Comparison of ENCODE assay signal across 29 cellular contexts in the genomic region with DNA sequence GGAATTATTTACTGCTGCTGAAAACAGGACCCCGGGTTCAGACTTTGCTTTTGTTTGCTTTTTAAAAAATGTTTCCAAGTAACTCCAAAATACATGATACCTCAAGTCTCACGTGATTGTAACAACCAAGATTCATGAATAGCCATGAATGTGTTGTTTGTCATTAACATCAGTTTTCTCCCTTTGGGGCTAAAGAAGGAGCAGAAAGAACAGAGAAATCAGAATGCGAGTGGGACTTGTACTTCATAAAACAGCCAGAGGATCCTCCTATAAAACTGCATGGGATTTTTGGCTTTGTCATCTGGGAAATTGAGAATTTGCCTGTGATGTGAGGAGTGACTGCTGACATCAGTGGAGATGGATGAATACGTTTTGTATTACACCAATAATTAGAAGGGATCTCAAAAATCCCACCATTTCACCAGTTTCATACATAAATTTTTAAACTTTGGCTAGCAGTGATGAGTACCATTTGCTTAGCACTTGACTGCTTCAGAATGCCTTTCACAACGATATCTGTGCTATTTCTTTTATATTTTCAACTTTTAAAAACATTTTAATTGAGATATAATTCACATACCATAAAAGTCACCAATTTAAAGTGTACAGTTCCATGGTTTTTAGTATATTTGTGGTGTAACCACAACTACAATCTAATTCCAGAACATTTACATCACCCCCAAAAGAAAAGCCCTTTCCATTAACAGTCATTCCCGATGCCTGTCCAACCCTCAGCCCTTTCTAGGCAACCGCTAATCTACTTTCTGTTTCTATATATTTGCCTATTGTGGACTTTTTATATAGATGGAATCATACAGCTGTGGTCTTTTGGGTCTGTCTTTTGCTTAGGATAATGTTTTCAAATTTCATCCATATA.
A peak's percentile ranks its signal among the peaks of the same experiment; 100 is the strongest.
DNase-seq lines count a peak whose midpoint lies in the region; ATAC-seq and TF ChIP-seq lines count a peak whose summit lies in the region.
"Had no signal": no experiment of that assay in that cellular context is flagged by ENCODE, and none has a peak within 500 bp of the region (broad histone marks: within the 10 kb centered on the region; RNA-seq: fewer than 3 reads in every experiment).

No MANE protein-coding gene starts in this region.

- H3K27me3 Mint-ChIP-seq in Caco-2 (ENCODE audit: insufficient read depth, unreplicated experiment) (no peaks in the 10 kb centered on the region), nephron (ENCODE audit: low read depth) (no peaks in the 10 kb centered on the region)
- no peaks in the 10 kb centered on the region for H3K27me3 Mint-ChIP-seq in activated T-helper 2 cell treated with anti-CD3 and anti-CD28 coated beads, Interferon-gamma antibody, Interleukin-2, Interleukin-4, amounts not matched to agents 10 μg/mL and 5 μg/mL and 100 μg/mL, durations not matched to agents 14 hours and 24 hours and 36 hours (ENCODE audit: low read depth)
- H3K27me3 Mint-ChIP-seq: T-helper 17 cell had no signal

- H3K9me3 ChIP-seq in Caco-2, result peaks cover 6% of the 10 kb centered on the region; the same call in 1 of the 2 replicates
- H3K9me3 ChIP-seq: esophagus squamous epithelium, left lung, MG63, SK-N-SH, upper lobe of right lung had no signal

- intact Hi-C loops in Caco-2 (cut with micrococcal nuclease; ENCODE audit: unreplicated experiment), result loop anchor here (1.0 to 5.0 kb wide), 4 partner anchors 16 to 477 kb away; no protein-coding TSS in a partner anchor
- intact Hi-C loops in activated T-helper 2 cell treated with anti-CD3 and anti-CD28 coated beads, Interferon-gamma antibody, Interleukin-2, Interleukin-4, amounts not matched to agents 10 μg/mL and 5 μg/mL and 100 μg/mL, durations not matched to agents 14 hours and 24 hours and 36 hours (cut with micrococcal nuclease), result no loop called here

- ATAC-seq in foreskin keratinocyte, result no peak
- ATAC-seq: activated CD8-positive, alpha-beta T cell treated with anti-CD3 and anti-CD28 coated beads for 36 hours; activated naive CD4-positive, alpha-beta T cell treated with anti-CD3 and anti-CD28 coated beads, Interleukin-2, amount 50 U/mL, for 72 hours; K562; natural killer cell treated with Interleukin-12 subunit alpha and Interleukin-12 subunit beta and Interleukin-15 and Interleukin-18, amount 100 ng/mL, for 72 hours; T-helper 17 cell had no signal

- BruUV-seq in Caco-2 (replicated peaks; lab: Mats Ljungman, UMichigan), result TSS peak; percentile 30

- H3K36me3 ChIP-seq in Caco-2 (ENCODE audit: control insufficient read depth, insufficient read depth, low read length), result no peaks in the 10 kb centered on the region
- H3K36me3 ChIP-seq: esophagus squamous epithelium, left lung, MG63, upper lobe of right lung had no signal

- POLR2A ChIA-PET in Caco-2 (lab: Charles Lee), result no interaction called here

- no peaks in the 10 kb centered on the region for H3K27me3 ChIP-seq in Caco-2 (replicated peaks; ENCODE audit: control insufficient read depth, insufficient read depth, low read length)
- H3K27me3 ChIP-seq in foreskin keratinocyte, result no peaks in the 10 kb centered on the region
- H3K27me3 ChIP-seq: esophagus squamous epithelium, left lung, MG63, upper lobe of right lung had no signal

- H3K4me1 Mint-ChIP-seq in Caco-2 (ENCODE audit: low read depth, unreplicated experiment) (peaks cover 43% of the 10 kb centered on the region), nephron (peaks cover 43% of the 10 kb centered on the region)
- H3K4me1 Mint-ChIP-seq in activated T-helper 2 cell treated with anti-CD3 and anti-CD28 coated beads, Interferon-gamma antibody, Interleukin-2, Interleukin-4, amounts not matched to agents 10 μg/mL and 5 μg/mL and 100 μg/mL, durations not matched to agents 14 hours and 24 hours and 36 hours (ENCODE audit: low read depth), result no peaks in the 10 kb centered on the region
- H3K4me1 Mint-ChIP-seq: immature natural killer cell had no signal

- H3K4me3 ChIP-seq in Caco-2 (ENCODE audit: low read depth, low read length) (no peak overlapping the region), astrocyte of the spinal cord (ENCODE audit: low read depth, low read length) (no peak overlapping the region)
- H3K4me3 ChIP-seq: esophagus squamous epithelium, GM23248, K562, left lung, MG63, upper lobe of right lung had no signal

- H3K27ac ChIP-seq in foreskin keratinocyte, result no peak overlapping the region
- H3K27ac ChIP-seq: GM23248, upper lobe of right lung had no signal

- H3K36me3 Mint-ChIP-seq in Caco-2 (ENCODE audit: insufficient read depth, unreplicated experiment) (peaks cover 31% of the 10 kb centered on the region), nephron (ENCODE audit: low read depth) (peaks cover 12% of the 10 kb centered on the region)
- H3K36me3 Mint-ChIP-seq in activated T-helper 2 cell treated with anti-CD3 and anti-CD28 coated beads, Interferon-gamma antibody, Interleukin-2, Interleukin-4, amounts not matched to agents 10 μg/mL and 5 μg/mL and 100 μg/mL, durations not matched to agents 14 hours and 24 hours and 36 hours (ENCODE audit: low read depth), result no peaks in the 10 kb centered on the region
- H3K36me3 Mint-ChIP-seq: immature natural killer cell; natural killer cell treated with Interleukin-12 subunit alpha and Interleukin-12 subunit beta and Interleukin-15 and Interleukin-18, amount 100 ng/mL, for 72 hours had no signal

- in situ Hi-C loops in astrocyte of the spinal cord (cut with HindIII; ENCODE audit: low sequenced_read_pairs), result no loop called here

- peak overlapping the region; percentile 68 for H3K4me3 Mint-ChIP-seq in Caco-2 (ENCODE audit: unreplicated experiment)
- peak overlapping the region in 1 of 3 experiments; percentile 66 for H3K4me3 Mint-ChIP-seq in nephron
- no peak overlapping the region for H3K4me3 Mint-ChIP-seq in activated T-helper 2 cell treated with anti-CD3 and anti-CD28 coated beads, Interferon-gamma antibody, Interleukin-2, Interleukin-4, amounts not matched to agents 10 μg/mL and 5 μg/mL and 100 μg/mL, durations not matched to agents 14 hours and 24 hours and 36 hours (ENCODE audit: low read depth)
- H3K4me3 Mint-ChIP-seq: activated CD8-positive, alpha-beta T cell treated with anti-CD3 and anti-CD28 coated beads for 36 hours; immature natural killer cell; natural killer cell treated with Interleukin-12 subunit alpha and Interleukin-12 subunit beta and Interleukin-15 and Interleukin-18, amount 100 ng/mL, for 72 hours; T-helper 17 cell had no signal

- TF ChIP-seq CTCF in Caco-2 (IDR thresholded peaks at IDR 0.05; ENCODE audit: insufficient read depth in 1 of 2, low read depth in 1 of 2, low read length in 1 of 2, severe bottlenecking in 1 of 2, unreplicated experiment in 1 of 2) (no peak), astrocyte of the spinal cord (IDR thresholded peaks at IDR 0.05; ENCODE audit: low read depth, low read length) (no peak), nephron (IDR thresholded peaks at IDR 0.05; ENCODE audit: unreplicated experiment in 3 of 3) (no peak), foreskin keratinocyte (conservative IDR thresholded peaks at IDR 0.05) (no peak)

- H3K4me1 ChIP-seq in Caco-2, result peaks cover 50% of the 10 kb centered on the region
- H3K4me1 ChIP-seq in foreskin keratinocyte, result peaks cover 18% of the 10 kb centered on the region
- H3K4me1 ChIP-seq: upper lobe of right lung had no signal

- DNase-seq in Caco-2, result no peak
- peak; percentile 44 for DNase-seq in M059J (ENCODE audit: low read depth)
- DNase-seq in astrocyte of the spinal cord (ENCODE audit: low read depth, low spot score), result peak; percentile 73
- DNase-seq in activated T-helper 2 cell treated with anti-CD3 and anti-CD28 coated beads, Interferon-gamma antibody, Interleukin-2, Interleukin-4, amounts not matched to agents 10 μg/mL and 5 μg/mL and 100 μg/mL, durations not matched to agents 14 hours and 24 hours and 36 hours (ENCODE audit: low spot score), result no peak
- DNase-seq in NCI-H510A (lab: John Stamatoyannopoulos, UW), result no peak
- DNase-seq in foreskin keratinocyte, result no peak
- DNase-seq in GDM1 (lab: John Stamatoyannopoulos, UW), result no peak
- DNase-seq: activated CD4-positive, alpha-beta T cell treated with anti-CD3 and anti-CD28 coated beads for 1 hour; activated CD8-positive, alpha-beta T cell treated with anti-CD3 and anti-CD28 coated beads for 36 hours; anterior cingulate cortex; cerebellar nuclear complex; DND-41; esophagus squamous epithelium; GM23248; hypothalamus; immature natural killer cell; MG63; NCI-H2029; NCI-H69; RPMI8226; SK-N-SH; stimulated activated CD4-positive, alpha-beta T cell treated with anti-CD3 and anti-CD28 coated beads, Interleukin-2, amount 100 ng/mL, for 48 hours; T-helper 17 cell; upper lobe of right lung had no signal

- CTCF ChIA-PET in Caco-2 (lab: Charles Lee), result no interaction called here

- H3K9me3 Mint-ChIP-seq in Caco-2 (ENCODE audit: unreplicated experiment) (peaks cover 20% of the 10 kb centered on the region), nephron (peaks cover 10% of the 10 kb centered on the region)
- H3K9me3 Mint-ChIP-seq in activated T-helper 2 cell treated with anti-CD3 and anti-CD28 coated beads, Interferon-gamma antibody, Interleukin-2, Interleukin-4, amounts not matched to agents 10 μg/mL and 5 μg/mL and 100 μg/mL, durations not matched to agents 14 hours and 24 hours and 36 hours, result no peaks in the 10 kb centered on the region
- H3K9me3 Mint-ChIP-seq: activated CD8-positive, alpha-beta T cell treated with anti-CD3 and anti-CD28 coated beads for 36 hours had no signal

- H3K27ac Mint-ChIP-seq in Caco-2 (ENCODE audit: unreplicated experiment) (peak overlapping the region; percentile 85), nephron (peak overlapping the region; percentile 90 to 99 (median 97))
- no peak overlapping the region for H3K27ac Mint-ChIP-seq in activated T-helper 2 cell treated with anti-CD3 and anti-CD28 coated beads, Interferon-gamma antibody, Interleukin-2, Interleukin-4, amounts not matched to agents 10 μg/mL and 5 μg/mL and 100 μg/mL, durations not matched to agents 14 hours and 24 hours and 36 hours
- H3K27ac Mint-ChIP-seq: activated CD8-positive, alpha-beta T cell treated with anti-CD3 and anti-CD28 coated beads for 36 hours; activated naive CD4-positive, alpha-beta T cell treated with anti-CD3 and anti-CD28 coated beads, Interleukin-2, amount 50 U/mL, for 72 hours; immature natural killer cell; natural killer cell treated with Interleukin-12 subunit alpha and Interleukin-12 subunit beta and Interleukin-15 and Interleukin-18, amount 100 ng/mL, for 72 hours; T-helper 17 cell had no signal

Comparison
In these comparisons a context has a peak if more than half of its experiments do, and no peak if none do; other contexts are left out.
1. DNase-seq: peak in M059J (single experiment) and astrocyte of the spinal cord (single experiment); none in Caco-2 (0 of 2), activated T-helper 2 cell treated with anti-CD3 and anti-CD28 coated beads, Interferon-gamma antibody, Interleukin-2, Interleukin-4, amounts not matched to agents 10 μg/mL and 5 μg/mL and 100 μg/mL, durations not matched to agents 14 hours and 24 hours and 36 hours (single experiment), NCI-H510A (single experiment), foreskin keratinocyte (0 of 2) and GDM1 (single experiment).